In the genomic region with DNA sequence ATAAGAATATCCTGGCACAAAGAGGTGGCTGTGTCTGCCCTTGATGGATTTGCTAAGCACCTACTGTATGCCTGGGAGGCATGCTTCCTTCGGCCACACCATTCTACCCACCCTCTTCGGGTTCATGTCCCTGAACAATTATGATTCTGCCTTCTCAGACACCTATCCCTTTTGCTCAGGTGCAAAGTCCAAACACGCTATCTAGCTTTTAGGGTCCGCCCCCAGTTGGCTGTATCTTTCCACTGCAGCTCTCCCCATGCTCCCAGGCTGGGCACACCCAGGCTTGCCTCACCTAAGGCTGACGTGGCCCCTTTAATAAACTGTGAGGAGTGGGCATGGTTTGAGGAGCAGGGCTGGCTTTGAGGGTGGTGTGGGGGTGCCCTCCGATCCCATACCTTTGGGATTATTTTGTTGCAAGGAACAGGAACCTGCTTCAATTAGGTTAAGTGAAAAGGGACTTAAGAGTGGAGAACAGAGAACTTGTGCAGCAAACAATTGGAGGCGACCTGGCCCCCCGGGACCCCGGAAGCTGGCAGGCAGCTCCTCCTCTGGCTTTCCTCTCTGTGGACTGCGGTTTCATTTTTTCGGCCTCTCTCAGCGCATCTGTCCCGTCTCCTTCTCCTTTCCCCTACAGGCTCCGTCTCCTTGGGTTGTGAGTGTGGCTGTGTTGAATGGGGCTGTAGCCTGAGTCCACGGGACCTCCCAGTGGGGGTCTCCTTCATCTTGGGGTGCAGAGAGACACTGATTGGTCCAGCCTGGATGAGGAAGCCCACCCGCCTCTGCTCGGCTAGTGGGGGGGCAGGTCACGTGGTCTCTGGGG, we compare ENCODE assay signal across 1 cellular context.
TF ChIP-seq lines count a peak whose summit lies in the region.

No MANE protein-coding gene starts in this region.

TF ChIP-seq in HepG2, 621 proteins besides CTCF, POLR2A, EP300 and RAD21 (continues in another document):
- TF ChIP-seq GABPB1 (CRISPR knock-in tag; IDR thresholded peaks at IDR 0.05): 0 out of 2 replicates have a peak, but pooled peaks have one; percentile 33
- TF ChIP-seq GTF2F1 (IDR thresholded peaks at IDR 0.05; ENCODE audit: low read length): no peak
- peak; percentile 95 for TF ChIP-seq DMAP1 (CRISPR knock-in tag; IDR thresholded peaks at IDR 0.05)
- no peak; the same call in 1 of the 2 replicates for TF ChIP-seq ESRRA (CRISPR knock-in tag; IDR thresholded peaks at IDR 0.05; ENCODE audit: low read depth)
- TF ChIP-seq JUND (CRISPR knock-in tag; IDR thresholded peaks at IDR 0.05): peak; percentile 69
- no peak for TF ChIP-seq ZNF883 (CRISPR knock-in tag; IDR thresholded peaks at IDR 0.05; ENCODE audit: not compliant biosample characterization)
- peak; percentile 70; the same call in 1 of the 2 replicates for TF ChIP-seq GATA4 (IDR thresholded peaks at IDR 0.05; ENCODE audit: borderline replicate concordance, low read depth)
- TF ChIP-seq RFXANK (CRISPR knock-in tag; IDR thresholded peaks at IDR 0.05): no peak
- TF ChIP-seq, protein P1, sequence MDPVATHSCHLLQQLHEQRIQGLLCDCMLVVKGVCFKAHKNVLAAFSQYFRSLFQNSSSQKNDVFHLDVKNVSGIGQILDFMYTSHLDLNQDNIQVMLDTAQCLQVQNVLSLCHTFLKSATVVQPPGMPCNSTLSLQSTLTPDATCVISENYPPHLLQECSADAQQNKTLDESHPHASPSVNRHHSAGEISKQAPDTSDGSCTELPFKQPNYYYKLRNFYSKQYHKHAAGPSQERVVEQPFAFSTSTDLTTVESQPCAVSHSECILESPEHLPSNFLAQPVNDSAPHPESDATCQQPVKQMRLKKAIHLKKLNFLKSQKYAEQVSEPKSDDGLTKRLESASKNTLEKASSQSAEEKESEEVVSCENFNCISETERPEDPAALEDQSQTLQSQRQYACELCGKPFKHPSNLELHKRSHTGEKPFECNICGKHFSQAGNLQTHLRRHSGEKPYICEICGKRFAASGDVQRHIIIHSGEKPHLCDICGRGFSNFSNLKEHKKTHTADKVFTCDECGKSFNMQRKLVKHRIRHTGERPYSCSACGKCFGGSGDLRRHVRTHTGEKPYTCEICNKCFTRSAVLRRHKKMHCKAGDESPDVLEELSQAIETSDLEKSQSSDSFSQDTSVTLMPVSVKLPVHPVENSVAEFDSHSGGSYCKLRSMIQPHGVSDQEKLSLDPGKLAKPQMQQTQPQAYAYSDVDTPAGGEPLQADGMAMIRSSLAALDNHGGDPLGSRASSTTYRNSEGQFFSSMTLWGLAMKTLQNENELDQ (CRISPR knock-in tag; IDR thresholded peaks at IDR 0.05; ENCODE audit: borderline replicate concordance): no peak
- peak; percentile 13; the same call in 1 of the 2 replicates for TF ChIP-seq ZFP1 (CRISPR knock-in tag; IDR thresholded peaks at IDR 0.05)
- no peak; the same call in 1 of the 2 replicates for TF ChIP-seq JDP2 (CRISPR knock-in tag; IDR thresholded peaks at IDR 0.05; ENCODE audit: borderline replicate concordance)
- peak; percentile 78; the same call in 1 of the 2 replicates for TF ChIP-seq ZNF510 (CRISPR knock-in tag; IDR thresholded peaks at IDR 0.05; ENCODE audit: low read depth)
- TF ChIP-seq MATR3 (CRISPR knock-in tag; IDR thresholded peaks at IDR 0.05): no peak
- peak; percentile 31; the same call in 1 of the 2 replicates for TF ChIP-seq CREB1 (IDR thresholded peaks at IDR 0.05)
- no peak; the same call in none of the 2 replicates for TF ChIP-seq CREB1 (CRISPR knock-in tag; IDR thresholded peaks at IDR 0.05)
- no peak for TF ChIP-seq ZNF703 (CRISPR knock-in tag; IDR thresholded peaks at IDR 0.05; ENCODE audit: borderline replicate concordance)
- peak; percentile 59 for TF ChIP-seq AGO2 (optimal IDR thresholded peaks at IDR 0.05; ENCODE audit: low read depth, low read length)
- no peak; the same call in 1 of the 2 replicates for TF ChIP-seq ZNF749 (CRISPR knock-in tag; IDR thresholded peaks at IDR 0.05; ENCODE audit: borderline replicate concordance)
- TF ChIP-seq NAIF1 (CRISPR knock-in tag; IDR thresholded peaks at IDR 0.05; ENCODE audit: borderline replicate concordance): no peak
- TF ChIP-seq ZNF772 (CRISPR knock-in tag; IDR thresholded peaks at IDR 0.05): peak; percentile 42; the same call in 1 of the 2 replicates
- peak; percentile 78 for TF ChIP-seq NCOA2 (CRISPR knock-in tag; IDR thresholded peaks at IDR 0.05)
- TF ChIP-seq ZNF546 (CRISPR knock-in tag; conservative IDR thresholded peaks at IDR 0.05): 0 out of 2 replicates have a peak, but pooled peaks have one; percentile 7
- no peak for TF ChIP-seq ZNF652 (CRISPR knock-in tag; IDR thresholded peaks at IDR 0.05; ENCODE audit: borderline replicate concordance, low read depth)
- TF ChIP-seq, protein P2, sequence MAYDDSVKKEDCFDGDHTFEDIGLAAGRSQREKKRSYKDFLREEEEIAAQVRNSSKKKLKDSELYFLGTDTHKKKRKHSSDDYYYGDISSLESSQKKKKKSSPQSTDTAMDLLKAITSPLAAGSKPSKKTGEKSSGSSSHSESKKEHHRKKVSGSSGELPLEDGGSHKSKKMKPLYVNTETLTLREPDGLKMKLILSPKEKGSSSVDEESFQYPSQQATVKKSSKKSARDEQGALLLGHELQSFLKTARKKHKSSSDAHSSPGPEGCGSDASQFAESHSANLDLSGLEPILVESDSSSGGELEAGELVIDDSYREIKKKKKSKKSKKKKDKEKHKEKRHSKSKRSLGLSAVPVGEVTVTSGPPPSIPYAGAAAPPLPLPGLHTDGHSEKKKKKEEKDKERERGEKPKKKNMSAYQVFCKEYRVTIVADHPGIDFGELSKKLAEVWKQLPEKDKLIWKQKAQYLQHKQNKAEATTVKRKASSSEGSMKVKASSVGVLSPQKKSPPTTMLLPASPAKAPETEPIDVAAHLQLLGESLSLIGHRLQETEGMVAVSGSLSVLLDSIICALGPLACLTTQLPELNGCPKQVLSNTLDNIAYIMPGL (CRISPR knock-in tag; IDR thresholded peaks at IDR 0.05; ENCODE audit: borderline replicate concordance in 1 of 2, low read depth in 1 of 2): peak; percentile 14 to 63; a peak in 3 of 4 replicates
- no peak; the same call in 1 of the 2 replicates for TF ChIP-seq CBFB (CRISPR knock-in tag; IDR thresholded peaks at IDR 0.05)
- TF ChIP-seq ZNF12 (CRISPR knock-in tag; IDR thresholded peaks at IDR 0.05): peak; percentile 12; the same call in 1 of the 2 replicates
- TF ChIP-seq, protein P3, sequence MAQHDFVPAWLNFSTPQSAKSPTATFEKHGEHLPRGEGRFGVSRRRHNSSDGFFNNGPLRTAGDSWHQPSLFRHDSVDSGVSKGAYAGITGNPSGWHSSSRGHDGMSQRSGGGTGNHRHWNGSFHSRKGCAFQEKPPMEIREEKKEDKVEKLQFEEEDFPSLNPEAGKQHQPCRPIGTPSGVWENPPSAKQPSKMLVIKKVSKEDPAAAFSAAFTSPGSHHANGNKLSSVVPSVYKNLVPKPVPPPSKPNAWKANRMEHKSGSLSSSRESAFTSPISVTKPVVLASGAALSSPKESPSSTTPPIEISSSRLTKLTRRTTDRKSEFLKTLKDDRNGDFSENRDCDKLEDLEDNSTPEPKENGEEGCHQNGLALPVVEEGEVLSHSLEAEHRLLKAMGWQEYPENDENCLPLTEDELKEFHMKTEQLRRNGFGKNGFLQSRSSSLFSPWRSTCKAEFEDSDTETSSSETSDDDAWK (CRISPR knock-in tag; IDR thresholded peaks at IDR 0.05): no peak
- TF ChIP-seq PHF8 (CRISPR knock-in tag; IDR thresholded peaks at IDR 0.05): peak; percentile 39
- TF ChIP-seq, protein P4, sequence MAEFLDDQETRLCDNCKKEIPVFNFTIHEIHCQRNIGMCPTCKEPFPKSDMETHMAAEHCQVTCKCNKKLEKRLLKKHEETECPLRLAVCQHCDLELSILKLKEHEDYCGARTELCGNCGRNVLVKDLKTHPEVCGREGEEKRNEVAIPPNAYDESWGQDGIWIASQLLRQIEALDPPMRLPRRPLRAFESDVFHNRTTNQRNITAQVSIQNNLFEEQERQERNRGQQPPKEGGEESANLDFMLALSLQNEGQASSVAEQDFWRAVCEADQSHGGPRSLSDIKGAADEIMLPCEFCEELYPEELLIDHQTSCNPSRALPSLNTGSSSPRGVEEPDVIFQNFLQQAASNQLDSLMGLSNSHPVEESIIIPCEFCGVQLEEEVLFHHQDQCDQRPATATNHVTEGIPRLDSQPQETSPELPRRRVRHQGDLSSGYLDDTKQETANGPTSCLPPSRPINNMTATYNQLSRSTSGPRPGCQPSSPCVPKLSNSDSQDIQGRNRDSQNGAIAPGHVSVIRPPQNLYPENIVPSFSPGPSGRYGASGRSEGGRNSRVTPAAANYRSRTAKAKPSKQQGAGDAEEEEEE (CRISPR knock-in tag; IDR thresholded peaks at IDR 0.05; ENCODE audit: borderline replicate concordance): no peak
- TF ChIP-seq, protein P5, sequence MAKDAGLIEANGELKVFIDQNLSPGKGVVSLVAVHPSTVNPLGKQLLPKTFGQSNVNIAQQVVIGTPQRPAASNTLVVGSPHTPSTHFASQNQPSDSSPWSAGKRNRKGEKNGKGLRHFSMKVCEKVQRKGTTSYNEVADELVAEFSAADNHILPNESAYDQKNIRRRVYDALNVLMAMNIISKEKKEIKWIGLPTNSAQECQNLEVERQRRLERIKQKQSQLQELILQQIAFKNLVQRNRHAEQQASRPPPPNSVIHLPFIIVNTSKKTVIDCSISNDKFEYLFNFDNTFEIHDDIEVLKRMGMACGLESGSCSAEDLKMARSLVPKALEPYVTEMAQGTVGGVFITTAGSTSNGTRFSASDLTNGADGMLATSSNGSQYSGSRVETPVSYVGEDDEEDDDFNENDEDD (CRISPR knock-in tag; IDR thresholded peaks at IDR 0.05; ENCODE audit: borderline replicate concordance): peak; percentile 43; the same call in 1 of the 2 replicates
- TF ChIP-seq, protein P6, sequence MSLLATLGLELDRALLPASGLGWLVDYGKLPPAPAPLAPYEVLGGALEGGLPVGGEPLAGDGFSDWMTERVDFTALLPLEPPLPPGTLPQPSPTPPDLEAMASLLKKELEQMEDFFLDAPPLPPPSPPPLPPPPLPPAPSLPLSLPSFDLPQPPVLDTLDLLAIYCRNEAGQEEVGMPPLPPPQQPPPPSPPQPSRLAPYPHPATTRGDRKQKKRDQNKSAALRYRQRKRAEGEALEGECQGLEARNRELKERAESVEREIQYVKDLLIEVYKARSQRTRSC (CRISPR knock-in tag; IDR thresholded peaks at IDR 0.05; ENCODE audit: low read depth): no peak
- TF ChIP-seq ZKSCAN8 (CRISPR knock-in tag; IDR thresholded peaks at IDR 0.05; ENCODE audit: borderline replicate concordance): peak; percentile 100
- TF ChIP-seq, protein P7, sequence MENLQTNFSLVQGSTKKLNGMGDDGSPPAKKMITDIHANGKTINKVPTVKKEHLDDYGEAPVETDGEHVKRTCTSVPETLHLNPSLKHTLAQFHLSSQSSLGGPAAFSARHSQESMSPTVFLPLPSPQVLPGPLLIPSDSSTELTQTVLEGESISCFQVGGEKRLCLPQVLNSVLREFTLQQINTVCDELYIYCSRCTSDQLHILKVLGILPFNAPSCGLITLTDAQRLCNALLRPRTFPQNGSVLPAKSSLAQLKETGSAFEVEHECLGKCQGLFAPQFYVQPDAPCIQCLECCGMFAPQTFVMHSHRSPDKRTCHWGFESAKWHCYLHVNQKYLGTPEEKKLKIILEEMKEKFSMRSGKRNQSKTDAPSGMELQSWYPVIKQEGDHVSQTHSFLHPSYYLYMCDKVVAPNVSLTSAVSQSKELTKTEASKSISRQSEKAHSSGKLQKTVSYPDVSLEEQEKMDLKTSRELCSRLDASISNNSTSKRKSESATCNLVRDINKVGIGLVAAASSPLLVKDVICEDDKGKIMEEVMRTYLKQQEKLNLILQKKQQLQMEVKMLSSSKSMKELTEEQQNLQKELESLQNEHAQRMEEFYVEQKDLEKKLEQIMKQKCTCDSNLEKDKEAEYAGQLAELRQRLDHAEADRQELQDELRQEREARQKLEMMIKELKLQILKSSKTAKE (CRISPR knock-in tag; IDR thresholded peaks at IDR 0.05; ENCODE audit: borderline replicate concordance): peak; percentile 60; the same call in 1 of the 2 replicates
- TF ChIP-seq, protein P8, sequence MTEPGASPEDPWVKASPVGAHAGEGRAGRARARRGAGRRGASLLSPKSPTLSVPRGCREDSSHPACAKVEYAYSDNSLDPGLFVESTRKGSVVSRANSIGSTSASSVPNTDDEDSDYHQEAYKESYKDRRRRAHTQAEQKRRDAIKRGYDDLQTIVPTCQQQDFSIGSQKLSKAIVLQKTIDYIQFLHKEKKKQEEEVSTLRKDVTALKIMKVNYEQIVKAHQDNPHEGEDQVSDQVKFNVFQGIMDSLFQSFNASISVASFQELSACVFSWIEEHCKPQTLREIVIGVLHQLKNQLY (CRISPR knock-in tag; IDR thresholded peaks at IDR 0.05): 0 out of 2 replicates have a peak, but pooled peaks have one; percentile 9
- TF ChIP-seq SAFB2 (CRISPR knock-in tag; IDR thresholded peaks at IDR 0.05; ENCODE audit: borderline replicate concordance, low read depth): no peak; the same call in 1 of the 2 replicates
- TF ChIP-seq, protein P9, sequence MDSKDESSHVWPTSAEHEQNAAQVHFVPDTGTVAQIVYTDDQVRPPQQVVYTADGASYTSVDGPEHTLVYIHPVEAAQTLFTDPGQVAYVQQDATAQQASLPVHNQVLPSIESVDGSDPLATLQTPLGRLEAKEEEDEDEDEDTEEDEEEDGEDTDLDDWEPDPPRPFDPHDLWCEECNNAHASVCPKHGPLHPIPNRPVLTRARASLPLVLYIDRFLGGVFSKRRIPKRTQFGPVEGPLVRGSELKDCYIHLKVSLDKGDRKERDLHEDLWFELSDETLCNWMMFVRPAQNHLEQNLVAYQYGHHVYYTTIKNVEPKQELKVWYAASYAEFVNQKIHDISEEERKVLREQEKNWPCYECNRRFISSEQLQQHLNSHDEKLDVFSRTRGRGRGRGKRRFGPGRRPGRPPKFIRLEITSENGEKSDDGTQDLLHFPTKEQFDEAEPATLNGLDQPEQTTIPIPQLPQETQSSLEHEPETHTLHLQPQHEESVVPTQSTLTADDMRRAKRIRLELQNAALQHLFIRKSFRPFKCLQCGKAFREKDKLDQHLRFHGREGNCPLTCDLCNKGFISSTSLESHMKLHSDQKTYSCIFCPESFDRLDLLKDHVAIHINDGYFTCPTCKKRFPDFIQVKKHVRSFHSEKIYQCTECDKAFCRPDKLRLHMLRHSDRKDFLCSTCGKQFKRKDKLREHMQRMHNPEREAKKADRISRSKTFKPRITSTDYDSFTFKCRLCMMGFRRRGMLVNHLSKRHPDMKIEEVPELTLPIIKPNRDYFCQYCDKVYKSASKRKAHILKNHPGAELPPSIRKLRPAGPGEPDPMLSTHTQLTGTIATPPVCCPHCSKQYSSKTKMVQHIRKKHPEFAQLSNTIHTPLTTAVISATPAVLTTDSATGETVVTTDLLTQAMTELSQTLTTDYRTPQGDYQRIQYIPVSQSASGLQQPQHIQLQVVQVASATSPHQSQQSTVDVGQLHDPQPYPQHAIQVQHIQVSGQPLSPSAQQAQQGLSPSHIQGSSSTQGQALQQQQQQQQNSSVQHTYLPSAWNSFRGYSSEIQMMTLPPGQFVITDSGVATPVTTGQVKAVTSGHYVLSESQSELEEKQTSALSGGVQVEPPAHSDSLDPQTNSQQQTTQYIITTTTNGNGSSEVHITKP (CRISPR knock-in tag; IDR thresholded peaks at IDR 0.05; ENCODE audit: low read depth): peak; percentile 67
- 0 out of 2 replicates have a peak, but pooled peaks have one; percentile 21 for TF ChIP-seq ZNF761 (CRISPR knock-in tag; conservative IDR thresholded peaks at IDR 0.05)
- TF ChIP-seq SRSF1 (optimal IDR thresholded peaks at IDR 0.05; ENCODE audit: low read depth, low read length): peak; percentile 45
